In genomic region chr17:67431210-67432015, GRCh38 we compare ENCODE assay signal across 8 cellular contexts. TPM values are rescaled to one million over a fixed set of nuclear protein-coding genes. Genes with fewer than 3 reads are reported as not detected.
DNase-seq lines count a peak whose midpoint lies in the region; ATAC-seq lines count a peak whose summit lies in the region.

No MANE protein-coding gene starts in this region.

- H3K27ac ChIP-seq in SJSA1, result peak overlapping the region; percentile 74

- H3K4me3 Mint-ChIP-seq in activated T-cell treated with anti-CD3 and anti-CD28 coated beads, Interleukin-2, amount 50 U/mL, for 72 hours, result peak overlapping the region; percentile 68 to 77
- peak overlapping the region; percentile 39 for H3K4me3 Mint-ChIP-seq in stimulated activated naive CD8-positive, alpha-beta T cell treated with anti-CD3 and anti-CD28 coated beads, Interleukin-15, Interleukin-2, amounts not matched to agents 100 ng/mL and 50 ng/mL, for 24 hours

- H3K9me3 ChIP-seq in SJSA1 (replicated peaks), result no peaks in the 10 kb centered on the region

- no peaks in the 10 kb centered on the region for H3K36me3 ChIP-seq in SJSA1

- H3K9me3 Mint-ChIP-seq in activated T-cell treated with anti-CD3 and anti-CD28 coated beads, Interleukin-2, amount 50 U/mL, for 72 hours, result no peaks in the 10 kb centered on the region
- peaks cover 4% of the 10 kb centered on the region for H3K9me3 Mint-ChIP-seq in stimulated activated naive CD8-positive, alpha-beta T cell treated with anti-CD3 and anti-CD28 coated beads, Interleukin-15, Interleukin-2, amounts not matched to agents 100 ng/mL and 50 ng/mL, for 24 hours

- no peak for DNase-seq in activated T-cell treated with anti-CD3 and anti-CD28 coated beads, Interleukin-2, amount 50 U/mL, for 72 hours
- DNase-seq in activated T-cell treated with anti-CD3 and anti-CD28 coated beads, Interleukin-2, amount 50 U/mL, for 1 hour, result no peak
- DNase-seq in SJSA1 (ENCODE audit: low read depth in 1 of 2, low spot score in 2 of 2) (peak in 1 of 2 experiments; percentile 90), NCI-H69 (lab: John Stamatoyannopoulos, UW) (no peak), NCI-H1417 treated with DMSO at 0.1 percent for 48 hours (lab: John Stamatoyannopoulos, UW) (no peak)

- peaks cover 18% of the 10 kb centered on the region for H3K4me1 ChIP-seq in SJSA1 (replicated peaks)

- peak overlapping the region; percentile 75 for H3K27ac Mint-ChIP-seq in activated T-cell treated with anti-CD3 and anti-CD28 coated beads, Interleukin-2, amount 50 U/mL, for 72 hours
- H3K27ac Mint-ChIP-seq in stimulated activated naive CD8-positive, alpha-beta T cell treated with anti-CD3 and anti-CD28 coated beads, Interleukin-15, Interleukin-2, amounts not matched to agents 100 ng/mL and 50 ng/mL, for 24 hours, result peak overlapping the region; percentile 89

- ATAC-seq in activated T-cell treated with anti-CD3 and anti-CD28 coated beads, Interleukin-2, amount 50 U/mL, for 72 hours (replicated peaks in 1 of 2), result peak; percentile 75 to 80
- peak; percentile 69 for ATAC-seq in esophagus mucosa
- ATAC-seq in HG02970 (IDR thresholded peaks at IDR 0.05; ENCODE audit: low FRiP score, unreplicated experiment), result no peak

- H3K27me3 Mint-ChIP-seq in activated T-cell treated with anti-CD3 and anti-CD28 coated beads, Interleukin-2, amount 50 U/mL, for 72 hours (ENCODE audit: low read depth), result no peaks in the 10 kb centered on the region
- H3K27me3 Mint-ChIP-seq in stimulated activated naive CD8-positive, alpha-beta T cell treated with anti-CD3 and anti-CD28 coated beads, Interleukin-15, Interleukin-2, amounts not matched to agents 100 ng/mL and 50 ng/mL, for 24 hours, result no peaks in the 10 kb centered on the region

- H3K4me1 Mint-ChIP-seq in activated T-cell treated with anti-CD3 and anti-CD28 coated beads, Interleukin-2, amount 50 U/mL, for 72 hours (ENCODE audit: low read depth), result peaks cover 83% of the 10 kb centered on the region
- H3K4me1 Mint-ChIP-seq in stimulated activated naive CD8-positive, alpha-beta T cell treated with anti-CD3 and anti-CD28 coated beads, Interleukin-15, Interleukin-2, amounts not matched to agents 100 ng/mL and 50 ng/mL, for 24 hours (ENCODE audit: low read depth), result peaks cover 76% of the 10 kb centered on the region

- H3K4me3 ChIP-seq in SJSA1, result no peak overlapping the region

- H3K36me3 Mint-ChIP-seq in activated T-cell treated with anti-CD3 and anti-CD28 coated beads, Interleukin-2, amount 50 U/mL, for 72 hours (ENCODE audit: insufficient read depth in 2 of 2), result peaks cover 2 to 11% of the 10 kb centered on the region in 2 donors
- H3K36me3 Mint-ChIP-seq in stimulated activated naive CD8-positive, alpha-beta T cell treated with anti-CD3 and anti-CD28 coated beads, Interleukin-15, Interleukin-2, amounts not matched to agents 100 ng/mL and 50 ng/mL, for 24 hours (ENCODE audit: low read depth), result peaks cover 3% of the 10 kb centered on the region

- H3K27me3 ChIP-seq in SJSA1 (replicated peaks), result no peaks in the 10 kb centered on the region

RNA-seq across cellular contexts. Expression of gene PITPNC1, which starts 54.3 kb away (rescaled TPM):
- 100 to 1,000 TPM in 1 of 2 donors, 10 to 100 TPM in 1; 79.5 to 109 TPM for total RNA-seq in activated T-cell treated with anti-CD3 and anti-CD28 coated beads, Interleukin-2, amount 50 U/mL, for 72 hours
- total RNA-seq in SJSA1 (2014; rRNA removed; shearing (Covaris generic)), result 5.8 and 9.1 TPM in 2 replicates
- 16.0 TPM for total RNA-seq in esophagus mucosa
